ENCODE assay signal across 33 cellular contexts in genomic region chr3:145175626-145176025, GRCh38.
"Had no signal": no experiment of that assay in that cellular context is flagged by ENCODE, and none has a peak within 500 bp of the region (broad histone marks: within the 10 kb centered on the region; RNA-seq: fewer than 3 reads in every experiment).

No MANE protein-coding gene starts in this region.

- H3K27me3 Mint-ChIP-seq: activated CD4-positive, alpha-beta T cell treated with anti-CD3 and anti-CD28 coated beads for 36 hours; naive B cell had no signal

- DNase-seq: activated CD4-positive, alpha-beta T cell treated with anti-CD3 and anti-CD28 coated beads for 36 hours; activated CD4-positive, alpha-beta T cell treated with anti-CD3 and anti-CD28 coated beads, Interleukin-2, amount 50 U/mL, for 4 hours; activated CD4-positive, CD25-positive, alpha-beta regulatory T cell; activated effector memory CD4-positive, alpha-beta T cell treated with anti-CD3 and anti-CD28 coated beads, Interleukin-2, amount 50 U/mL, for 16 hours; activated naive CD4-positive, alpha-beta T cell treated with anti-CD3 and anti-CD28 coated beads for 36 hours; activated T-cell treated with anti-CD3 and anti-CD28 coated beads, Interleukin-2, amount 50 U/mL, for 1 hour; amygdala; central memory CD4-positive, alpha-beta T cell; dermis blood vessel endothelial cell; effector CD4-positive, alpha-beta T cell; erythroblast; foreskin fibroblast; heart left ventricle; hypothalamus; immature natural killer cell; kidney; left colon; naive B cell; ovary; retina; stimulated activated CD4-positive, alpha-beta T cell treated with anti-CD3 and anti-CD28 coated beads, Interleukin-12 subunit alpha, Interleukin-12 subunit beta, amount 100 ng/mL, for 4 hours; stimulated activated CD4-positive, alpha-beta T cell treated with anti-CD3 and anti-CD28 coated beads, Interleukin-4, amount 100 ng/mL, for 1 hour; stimulated activated naive CD8-positive, alpha-beta T cell treated with anti-CD3 and anti-CD28 coated beads, Interleukin-15, Interleukin-2, amounts not matched to agents 100 U/mL and 50 U/mL, for 24 hours; T-helper 1 cell; trophoblast cell had no signal

- H3K4me3 ChIP-seq: heart left ventricle, ovary, prostate gland, skin epidermis, thoracic aorta had no signal

- H3K36me3 ChIP-seq: heart left ventricle, ovary, prostate gland, thoracic aorta had no signal

- H3K27ac ChIP-seq: heart left ventricle, ovary, prostate gland, skin epidermis, thoracic aorta had no signal

- H3K36me3 Mint-ChIP-seq: immature natural killer cell, mesothelial cell of epicardium, naive B cell had no signal

- FAIRE-seq: endometrium, urothelium cell line had no signal

- H3K4me1 ChIP-seq: heart left ventricle, prostate gland had no signal

- H3K4me3 Mint-ChIP-seq: activated CD4-positive, alpha-beta T cell treated with anti-CD3 and anti-CD28 coated beads for 36 hours; activated naive CD4-positive, alpha-beta T cell treated with anti-CD3 and anti-CD28 coated beads for 36 hours; activated T-helper 1 cell treated with anti-CD3 and anti-CD28 coated beads, Interleukin-12 subunit alpha, Interleukin-12 subunit beta, Interleukin-2, Interleukin-4 antibody, amounts not matched to agents 30 ng/mL and 10 ng/mL and 1 ng/mL, durations not matched to agents 14 hours and 24 hours and 36 hours; immature natural killer cell; mesothelial cell of epicardium; naive B cell; T-helper 2 cell treated with Interferon-gamma antibody and Interleukin-4, amounts not matched to agents 5 μg/mL and 100 μg/mL, for 36 hours had no signal

- H3K9me3 Mint-ChIP-seq: activated T-helper 1 cell treated with anti-CD3 and anti-CD28 coated beads, Interleukin-12 subunit alpha, Interleukin-12 subunit beta, Interleukin-2, Interleukin-4 antibody, amounts not matched to agents 30 ng/mL and 10 ng/mL and 1 ng/mL, durations not matched to agents 14 hours and 24 hours and 36 hours; naive B cell; T-helper 2 cell treated with Interferon-gamma antibody and Interleukin-4, amounts not matched to agents 5 μg/mL and 100 μg/mL, for 36 hours had no signal

- H3K9me3 ChIP-seq: heart left ventricle, ovary, prostate gland, thoracic aorta had no signal

- H3K27me3 ChIP-seq: heart left ventricle, ovary had no signal

- H3K4me1 Mint-ChIP-seq: activated CD4-positive, alpha-beta T cell treated with anti-CD3 and anti-CD28 coated beads for 36 hours; immature natural killer cell; naive B cell had no signal

- H3K27ac Mint-ChIP-seq: activated CD4-positive, alpha-beta T cell treated with anti-CD3 and anti-CD28 coated beads for 36 hours; activated naive CD4-positive, alpha-beta T cell treated with anti-CD3 and anti-CD28 coated beads for 36 hours; activated T-helper 1 cell treated with anti-CD3 and anti-CD28 coated beads, Interleukin-12 subunit alpha, Interleukin-12 subunit beta, Interleukin-2, Interleukin-4 antibody, amounts not matched to agents 30 ng/mL and 10 ng/mL and 1 ng/mL, durations not matched to agents 14 hours and 24 hours and 36 hours; immature natural killer cell; mesothelial cell of epicardium; naive B cell; T-helper 2 cell treated with Interferon-gamma antibody and Interleukin-4, amounts not matched to agents 5 μg/mL and 100 μg/mL, for 36 hours had no signal
